Comparison of ENCODE assay signal across 1 cellular context in the genomic region with DNA sequence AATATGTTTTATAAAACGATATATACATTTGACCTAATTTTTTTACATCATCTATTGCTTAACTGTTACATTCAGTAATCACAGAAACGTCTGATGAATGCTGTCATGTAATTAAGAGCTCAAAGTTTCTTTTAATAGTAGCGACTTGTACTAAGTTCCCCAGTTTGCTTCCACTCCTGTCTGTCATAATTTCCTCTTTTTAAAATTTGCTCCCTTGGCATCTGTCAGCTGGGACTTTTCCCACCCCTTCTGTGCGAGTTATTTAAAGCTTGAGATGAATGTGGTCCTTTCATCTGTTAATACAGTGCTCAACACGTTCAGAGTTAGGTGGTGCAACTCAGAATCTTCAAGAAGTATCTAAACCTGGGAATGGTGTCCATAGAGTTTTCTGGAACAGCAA.
TF ChIP-seq lines count a peak whose summit lies in the region.

No MANE protein-coding gene starts in this region.

TF ChIP-seq in GM23338, 12 proteins besides CTCF, POLR2A, EP300 and RAD21 (continued from another document):
- TF ChIP-seq, protein P1, sequence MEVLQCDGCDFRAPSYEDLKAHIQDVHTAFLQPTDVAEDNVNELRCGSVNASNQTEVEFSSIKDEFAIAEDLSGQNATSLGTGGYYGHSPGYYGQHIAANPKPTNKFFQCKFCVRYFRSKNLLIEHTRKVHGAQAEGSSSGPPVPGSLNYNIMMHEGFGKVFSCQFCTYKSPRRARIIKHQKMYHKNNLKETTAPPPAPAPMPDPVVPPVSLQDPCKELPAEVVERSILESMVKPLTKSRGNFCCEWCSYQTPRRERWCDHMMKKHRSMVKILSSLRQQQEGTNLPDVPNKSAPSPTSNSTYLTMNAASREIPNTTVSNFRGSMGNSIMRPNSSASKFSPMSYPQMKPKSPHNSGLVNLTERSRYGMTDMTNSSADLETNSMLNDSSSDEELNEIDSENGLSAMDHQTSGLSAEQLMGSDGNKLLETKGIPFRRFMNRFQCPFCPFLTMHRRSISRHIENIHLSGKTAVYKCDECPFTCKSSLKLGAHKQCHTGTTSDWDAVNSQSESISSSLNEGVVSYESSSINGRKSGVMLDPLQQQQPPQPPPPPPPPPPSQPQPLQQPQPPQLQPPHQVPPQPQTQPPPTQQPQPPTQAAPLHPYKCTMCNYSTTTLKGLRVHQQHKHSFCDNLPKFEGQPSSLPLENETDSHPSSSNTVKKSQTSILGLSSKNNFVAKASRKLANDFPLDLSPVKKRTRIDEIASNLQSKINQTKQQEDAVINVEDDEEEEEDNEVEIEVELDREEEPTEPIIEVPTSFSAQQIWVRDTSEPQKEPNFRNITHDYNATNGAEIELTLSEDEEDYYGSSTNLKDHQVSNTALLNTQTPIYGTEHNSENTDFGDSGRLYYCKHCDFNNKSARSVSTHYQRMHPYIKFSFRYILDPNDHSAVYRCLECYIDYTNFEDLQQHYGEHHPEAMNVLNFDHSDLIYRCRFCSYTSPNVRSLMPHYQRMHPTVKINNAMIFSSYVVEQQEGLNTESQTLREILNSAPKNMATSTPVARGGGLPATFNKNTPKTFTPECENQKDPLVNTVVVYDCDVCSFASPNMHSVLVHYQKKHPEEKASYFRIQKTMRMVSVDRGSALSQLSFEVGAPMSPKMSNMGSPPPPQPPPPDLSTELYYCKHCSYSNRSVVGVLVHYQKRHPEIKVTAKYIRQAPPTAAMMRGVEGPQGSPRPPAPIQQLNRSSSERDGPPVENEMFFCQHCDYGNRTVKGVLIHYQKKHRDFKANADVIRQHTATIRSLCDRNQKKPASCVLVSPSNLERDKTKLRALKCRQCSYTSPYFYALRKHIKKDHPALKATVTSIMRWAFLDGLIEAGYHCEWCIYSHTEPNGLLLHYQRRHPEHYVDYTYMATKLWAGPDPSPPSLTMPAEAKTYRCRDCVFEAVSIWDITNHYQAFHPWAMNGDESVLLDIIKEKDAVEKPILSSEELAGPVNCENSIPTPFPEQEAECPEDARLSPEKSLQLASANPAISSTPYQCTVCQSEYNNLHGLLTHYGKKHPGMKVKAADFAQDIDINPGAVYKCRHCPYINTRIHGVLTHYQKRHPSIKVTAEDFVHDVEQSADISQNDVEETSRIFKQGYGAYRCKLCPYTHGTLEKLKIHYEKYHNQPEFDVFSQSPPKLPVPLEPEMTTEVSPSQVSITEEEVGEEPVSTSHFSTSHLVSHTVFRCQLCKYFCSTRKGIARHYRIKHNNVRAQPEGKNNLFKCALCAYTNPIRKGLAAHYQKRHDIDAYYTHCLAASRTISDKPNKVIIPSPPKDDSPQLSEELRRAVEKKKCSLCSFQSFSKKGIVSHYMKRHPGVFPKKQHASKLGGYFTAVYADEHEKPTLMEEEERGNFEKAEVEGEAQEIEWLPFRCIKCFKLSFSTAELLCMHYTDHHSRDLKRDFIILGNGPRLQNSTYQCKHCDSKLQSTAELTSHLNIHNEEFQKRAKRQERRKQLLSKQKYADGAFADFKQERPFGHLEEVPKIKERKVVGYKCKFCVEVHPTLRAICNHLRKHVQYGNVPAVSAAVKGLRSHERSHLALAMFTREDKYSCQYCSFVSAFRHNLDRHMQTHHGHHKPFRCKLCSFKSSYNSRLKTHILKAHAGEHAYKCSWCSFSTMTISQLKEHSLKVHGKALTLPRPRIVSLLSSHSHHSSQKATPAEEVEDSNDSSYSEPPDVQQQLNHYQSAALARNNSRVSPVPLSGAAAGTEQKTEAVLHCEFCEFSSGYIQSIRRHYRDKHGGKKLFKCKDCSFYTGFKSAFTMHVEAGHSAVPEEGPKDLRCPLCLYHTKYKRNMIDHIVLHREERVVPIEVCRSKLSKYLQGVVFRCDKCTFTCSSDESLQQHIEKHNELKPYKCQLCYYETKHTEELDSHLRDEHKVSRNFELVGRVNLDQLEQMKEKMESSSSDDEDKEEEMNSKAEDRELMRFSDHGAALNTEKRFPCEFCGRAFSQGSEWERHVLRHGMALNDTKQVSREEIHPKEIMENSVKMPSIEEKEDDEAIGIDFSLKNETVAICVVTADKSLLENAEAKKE (CRISPR knock-in tag; IDR thresholded peaks at IDR 0.05): no peak
- no peak for TF ChIP-seq ZNF331 (CRISPR knock-in tag; IDR thresholded peaks at IDR 0.05; ENCODE audit: low read depth)
